8 cellular contexts compared by ENCODE assay signal in the genomic region with DNA sequence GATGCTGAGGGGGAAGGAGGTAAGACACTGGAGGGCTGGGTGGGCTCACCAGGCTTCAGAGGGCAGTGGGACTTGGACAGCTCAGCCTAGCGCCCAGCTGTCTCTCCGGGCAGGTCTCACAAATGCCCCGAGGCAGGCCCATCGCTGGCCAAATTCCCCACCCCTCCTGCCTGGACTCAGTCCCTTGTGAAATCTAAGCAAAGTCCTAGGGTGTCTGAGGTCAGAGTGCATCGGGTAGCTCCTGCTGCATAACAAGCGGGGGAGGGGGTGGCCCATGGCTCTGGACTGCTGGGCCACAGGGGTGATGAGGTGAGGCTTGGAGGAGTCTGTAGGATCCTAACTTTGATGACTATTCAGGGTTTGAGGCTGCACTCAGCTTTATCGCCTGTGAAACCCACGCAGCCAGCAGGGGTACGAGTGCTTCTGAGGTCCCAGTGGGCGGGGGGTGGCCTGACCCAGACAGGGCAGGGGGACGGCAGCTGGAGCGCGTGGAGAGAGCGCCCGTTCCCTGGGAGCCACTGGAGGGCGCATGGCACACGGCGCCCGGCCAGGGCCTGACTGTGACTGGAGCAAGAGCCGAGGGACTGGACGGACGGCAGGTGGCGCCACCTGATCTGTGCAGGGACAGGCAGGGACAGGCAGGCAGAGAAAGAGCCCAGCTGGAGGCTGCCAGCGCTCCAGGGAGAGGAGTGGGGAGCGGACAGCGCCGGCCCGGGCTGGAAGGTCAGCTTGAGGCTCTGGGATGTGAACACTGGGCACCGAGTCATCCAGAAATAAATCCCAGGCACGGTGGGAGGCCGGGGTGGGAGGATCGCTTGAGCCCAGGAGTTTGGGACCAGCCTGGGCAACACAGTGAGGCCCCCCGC. TPM values are rescaled to one million over a fixed set of nuclear protein-coding genes. Genes with fewer than 3 reads are reported as not detected.
DNase-seq lines count a peak whose midpoint lies in the region; ATAC-seq and TF ChIP-seq lines count a peak whose summit lies in the region.

No MANE protein-coding gene starts in this region.

- H3K36me3 Mint-ChIP-seq in activated naive CD4-positive, alpha-beta T cell treated with anti-CD3 and anti-CD28 coated beads for 36 hours (ENCODE audit: low read depth), result peaks cover 2% of the 10 kb centered on the region

- peak; percentile 91 for ATAC-seq in HG02759 (IDR thresholded peaks at IDR 0.05; ENCODE audit: unreplicated experiment)
- peak; percentile 97 for ATAC-seq in SK-N-SH treated with all-trans-retinoic acid at 6 μM for 48 hours

- TF ChIP-seq CTCF in GM12875 (IDR thresholded peaks at IDR 0.05; ENCODE audit: borderline replicate concordance, insufficient read depth, low read depth, low read length), result peak; percentile 100

- H3K4me3 Mint-ChIP-seq in activated naive CD4-positive, alpha-beta T cell treated with anti-CD3 and anti-CD28 coated beads for 36 hours, result no peak overlapping the region

- H3K9me3 Mint-ChIP-seq in activated naive CD4-positive, alpha-beta T cell treated with anti-CD3 and anti-CD28 coated beads for 36 hours, result no peaks in the 10 kb centered on the region

- H3K4me1 Mint-ChIP-seq in activated naive CD4-positive, alpha-beta T cell treated with anti-CD3 and anti-CD28 coated beads for 36 hours (ENCODE audit: low read depth), result peaks cover 3% of the 10 kb centered on the region

- H3K4me3 ChIP-seq in GM12875 (ENCODE audit: low read depth, low read length), result no peak overlapping the region

- DNase-seq in NCI-H1417 (lab: John Stamatoyannopoulos, UW), result peak; percentile 90 to 96 (median 90)
- DNase-seq in activated naive CD4-positive, alpha-beta T cell treated with anti-CD3 and anti-CD28 coated beads for 36 hours, result peak; percentile 97
- peak; percentile 95 for DNase-seq in glomerular visceral epithelial cell (ENCODE audit: extremely low spot score)
- peak; percentile 97 for DNase-seq in pons (ENCODE audit: low spot score)
- DNase-seq in ureter (ENCODE audit: low spot score), result peak; percentile 97

- no peak overlapping the region for H3K27ac Mint-ChIP-seq in activated naive CD4-positive, alpha-beta T cell treated with anti-CD3 and anti-CD28 coated beads for 36 hours

- intact Hi-C loops in activated naive CD4-positive, alpha-beta T cell treated with anti-CD3 and anti-CD28 coated beads for 36 hours (cut with micrococcal nuclease), result loop anchor here (1.0 kb wide), 3 partner anchors 72 to 183 kb away; no protein-coding TSS in a partner anchor

- CTCF ChIA-PET in activated naive CD4-positive, alpha-beta T cell treated with anti-CD3 and anti-CD28 coated beads for 36 hours (lab: Charles Lee), result interaction anchor here (0.6 to 6.1 kb wide), 39 partner anchors 8 to 234 kb away, joined by 3 to 157 read pairs (median 4); a partner anchor contains a TSS

- H3K27me3 Mint-ChIP-seq in activated naive CD4-positive, alpha-beta T cell treated with anti-CD3 and anti-CD28 coated beads for 36 hours (ENCODE audit: low read depth), result no peaks in the 10 kb centered on the region

TF ChIP-seq in SK-N-SH treated with all-trans-retinoic acid at 6 μM for 48 hours, 23 proteins besides CTCF, POLR2A, EP300 and RAD21:
- TF ChIP-seq ZNF565 (CRISPR knock-in tag; conservative IDR thresholded peaks at IDR 0.05; ENCODE audit: low read depth) (no peak), TCF4 (CRISPR knock-in tag; IDR thresholded peaks at IDR 0.05; ENCODE audit: borderline replicate concordance) (no peak; the same call in 1 of the 2 replicates), GLIS3 (CRISPR knock-in tag; IDR thresholded peaks at IDR 0.05) (0 out of 2 replicates have a peak, but pooled peaks have one; percentile 5), TOX (CRISPR knock-in tag; IDR thresholded peaks at IDR 0.05; ENCODE audit: borderline replicate concordance) (no peak), ISL1 (CRISPR knock-in tag; IDR thresholded peaks at IDR 0.05) (no peak)
TF ChIP-seq in SK-N-SH treated with all-trans-retinoic acid at 6 μM for 48 hours: peak in this region for 1.

RNA-seq across cellular contexts. Expression of a gene that starts 10.0 kb away (rescaled TPM):
- not detected for total RNA-seq in activated naive CD4-positive, alpha-beta T cell treated with anti-CD3 and anti-CD28 coated beads for 36 hours
- total RNA-seq in ureter, result 0.44 TPM

RNA-seq across cellular contexts. Expression of a gene that starts 17.6 kb away (rescaled TPM):
- total RNA-seq in activated naive CD4-positive, alpha-beta T cell treated with anti-CD3 and anti-CD28 coated beads for 36 hours, result 10 to 100 TPM; 12.6 to 15.2 TPM
- total RNA-seq in ureter, result 14.6 TPM

RNA-seq across cellular contexts. Expression of a gene that starts 38.5 kb away (rescaled TPM):
- 1 to 10 TPM; 8.0 to 9.9 TPM for total RNA-seq in activated naive CD4-positive, alpha-beta T cell treated with anti-CD3 and anti-CD28 coated beads for 36 hours
- total RNA-seq in ureter, result 20.6 TPM

RNA-seq across cellular contexts. Expression of a gene that starts 51.4 kb away (rescaled TPM):
- total RNA-seq in activated naive CD4-positive, alpha-beta T cell treated with anti-CD3 and anti-CD28 coated beads for 36 hours, result under 1 TPM; 0.57 to 0.62 TPM
- total RNA-seq in ureter, result 8.7 TPM
